Comparison of ENCODE assay signal across 13 cellular contexts in genomic region chr2:74735544-74735943, GRCh38.
DNase-seq lines count a peak whose midpoint lies in the region; ATAC-seq and TF ChIP-seq lines count a peak whose summit lies in the region.
"Had no signal": no experiment of that assay in that cellular context is flagged by ENCODE, and none has a peak within 500 bp of the region (broad histone marks: within the 10 kb centered on the region; RNA-seq: fewer than 3 reads in every experiment).

No MANE protein-coding gene starts in this region.

- no peak for TF ChIP-seq CTCF in RWPE2 (IDR thresholded peaks at IDR 0.05; ENCODE audit: poor library complexity, severe bottlenecking)

- H3K4me3 ChIP-seq in RWPE2 (ENCODE audit: severe bottlenecking) (no peak overlapping the region), iPS-18a (ENCODE audit: low read length) (no peak overlapping the region)
- H3K4me3 ChIP-seq: adrenal gland, heart right ventricle, prostate gland had no signal

- H3K27ac ChIP-seq in RWPE2 (ENCODE audit: poor library complexity, severe bottlenecking) (peak overlapping the region; percentile 66), iPS-18a (ENCODE audit: low read length) (peak overlapping the region; percentile 81)
- H3K27ac ChIP-seq: adrenal gland, heart right ventricle, prostate gland had no signal

- H3K27me3 Mint-ChIP-seq in stimulated activated naive B cell treated with anti-CD40 and anti-IgM and Interleukin-4, amounts not matched to agents 10 μg/mL and 1 μg/mL and 100 μg/mL, for 72 hours, result peaks cover 10 to 18% of the 10 kb centered on the region in 2 donors

- no peak overlapping the region for H3K27ac Mint-ChIP-seq in stimulated activated naive B cell treated with anti-CD40 and anti-IgM and Interleukin-4, amounts not matched to agents 10 μg/mL and 1 μg/mL and 100 μg/mL, for 72 hours
- H3K27ac Mint-ChIP-seq: CD4-positive, CD25-positive, alpha-beta regulatory T cell; stimulated activated naive CD8-positive, alpha-beta T cell treated with anti-CD3 and anti-CD28 coated beads, Interleukin-15, Interleukin-2, amounts not matched to agents 100 ng/mL and 50 ng/mL, for 24 hours had no signal

- peaks cover 7% of the 10 kb centered on the region in 2 donors for H3K9me3 Mint-ChIP-seq in stimulated activated naive B cell treated with anti-CD40 and anti-IgM and Interleukin-4, amounts not matched to agents 10 μg/mL and 1 μg/mL and 100 μg/mL, for 72 hours

- H3K27me3 ChIP-seq in RWPE2 (ENCODE audit: insufficient read depth, poor library complexity, severe bottlenecking) (no peaks in the 10 kb centered on the region), iPS-18a (ENCODE audit: control insufficient read depth, insufficient read depth, low read length) (no peaks in the 10 kb centered on the region)
- H3K27me3 ChIP-seq: adrenal gland had no signal

- ATAC-seq in RWPE2 (ENCODE audit: low read depth) (no peak), GM18870 (IDR thresholded peaks at IDR 0.05; ENCODE audit: unreplicated experiment) (no peak)
- ATAC-seq in stimulated activated naive B cell treated with anti-CD40 and anti-IgM and Interleukin-4, amounts not matched to agents 10 μg/mL and 1 μg/mL and 100 μg/mL, for 72 hours (replicated peaks), result no peak
- ATAC-seq: heart right ventricle had no signal

- H3K36me3 ChIP-seq in RWPE2 (ENCODE audit: low read depth) (no peaks in the 10 kb centered on the region), iPS-18a (ENCODE audit: control insufficient read depth, low read depth, low read length) (no peaks in the 10 kb centered on the region)
- H3K36me3 ChIP-seq: adrenal gland, heart right ventricle, prostate gland had no signal

- H3K9me3 ChIP-seq in RWPE2 (ENCODE audit: severe bottlenecking), result no peaks in the 10 kb centered on the region
- H3K9me3 ChIP-seq in iPS-18a (ENCODE audit: control insufficient read depth, low read depth, low read length), result peaks cover 12% of the 10 kb centered on the region
- H3K9me3 ChIP-seq: adrenal gland, prostate gland had no signal

- H3K9ac ChIP-seq in iPS-18a (ENCODE audit: low read length), result peak overlapping the region; percentile 43

- H3K4me1 Mint-ChIP-seq in stimulated activated naive B cell treated with anti-CD40 and anti-IgM and Interleukin-4, amounts not matched to agents 10 μg/mL and 1 μg/mL and 100 μg/mL, for 72 hours, result no peaks in the 10 kb centered on the region

- DNase-seq in ELR (ENCODE audit: low read depth) (peak; percentile 21), NCI-H2029 (lab: John Stamatoyannopoulos, UW) (peak; percentile 40), RWPE2 (ENCODE audit: low spot score) (no peak), GF-D8 (lab: John Stamatoyannopoulos, UW) (no peak), putamen (ENCODE audit: low spot score) (no peak)
- DNase-seq in stimulated activated naive B cell treated with anti-CD40 and anti-IgM and Interleukin-4, amounts not matched to agents 10 μg/mL and 1 μg/mL and 100 μg/mL, for 72 hours, result no peak
- DNase-seq: adrenal gland; CD4-positive, CD25-positive, alpha-beta regulatory T cell; heart right ventricle had no signal

- H3K36me3 Mint-ChIP-seq in stimulated activated naive B cell treated with anti-CD40 and anti-IgM and Interleukin-4, amounts not matched to agents 10 μg/mL and 1 μg/mL and 100 μg/mL, for 72 hours, result peaks cover 3 to 7% of the 10 kb centered on the region in 2 donors

- H3K4me1 ChIP-seq in RWPE2 (ENCODE audit: insufficient read depth, poor library complexity, severe bottlenecking), result peaks cover 29% of the 10 kb centered on the region
- H3K4me1 ChIP-seq in iPS-18a (ENCODE audit: control insufficient read depth, low read depth, low read length), result peaks cover 20% of the 10 kb centered on the region
- H3K4me1 ChIP-seq: prostate gland had no signal

- no peak overlapping the region for H3K4me3 Mint-ChIP-seq in stimulated activated naive B cell treated with anti-CD40 and anti-IgM and Interleukin-4, amounts not matched to agents 10 μg/mL and 1 μg/mL and 100 μg/mL, for 72 hours
- H3K4me3 Mint-ChIP-seq: CD4-positive, CD25-positive, alpha-beta regulatory T cell; stimulated activated naive CD8-positive, alpha-beta T cell treated with anti-CD3 and anti-CD28 coated beads, Interleukin-15, Interleukin-2, amounts not matched to agents 100 ng/mL and 50 ng/mL, for 24 hours had no signal

Comparison
In these comparisons a context has a peak if more than half of its experiments do, and no peak if none do; other contexts are left out.
1. DNase-seq: peak in ELR (single experiment) and NCI-H2029 (single experiment); none in RWPE2 (single experiment), GF-D8 (single experiment), stimulated activated naive B cell treated with anti-CD40 and anti-IgM and Interleukin-4, amounts not matched to agents 10 μg/mL and 1 μg/mL and 100 μg/mL, for 72 hours (single experiment) and putamen (single experiment).